In genomic region chr9:110744753-110745522, GRCh38 we compare ENCODE assay signal across 11 cellular contexts.
DNase-seq lines count a peak whose midpoint lies in the region; ATAC-seq and TF ChIP-seq lines count a peak whose summit lies in the region.
"Had no signal": no experiment of that assay in that cellular context is flagged by ENCODE, and none has a peak within 500 bp of the region (broad histone marks: within the 10 kb centered on the region; RNA-seq: fewer than 3 reads in every experiment).

No MANE protein-coding gene starts in this region.

- H3K27me3 ChIP-seq in esophagus muscularis mucosa, result no peaks in the 10 kb centered on the region
- H3K27me3 ChIP-seq: neural progenitor cell had no signal

- TF ChIP-seq EP300 in esophagus muscularis mucosa (IDR thresholded peaks at IDR 0.05), result no peak

- TF ChIP-seq CTCF in AG04449 (IDR thresholded peaks at IDR 0.05; ENCODE audit: insufficient read depth, low read length, missing control alignments) (no peak), esophagus muscularis mucosa (IDR thresholded peaks at IDR 0.05) (no peak), nephron (IDR thresholded peaks at IDR 0.05; ENCODE audit: unreplicated experiment in 3 of 3) (no peak)

- H3K36me3 Mint-ChIP-seq in nephron (ENCODE audit: low read depth), result no peaks in the 10 kb centered on the region
- H3K36me3 Mint-ChIP-seq in activated T-helper 1 cell treated with anti-CD3 and anti-CD28 coated beads, Interleukin-12 subunit alpha, Interleukin-12 subunit beta, Interleukin-2, Interleukin-4 antibody, amounts not matched to agents 30 ng/mL and 10 ng/mL and 1 ng/mL, durations not matched to agents 14 hours and 24 hours and 36 hours (ENCODE audit: low read depth), result no peaks in the 10 kb centered on the region
- no peaks in the 10 kb centered on the region for H3K36me3 Mint-ChIP-seq in effector memory CD8-positive, alpha-beta T cell (ENCODE audit: insufficient read depth)
- H3K36me3 Mint-ChIP-seq: activated naive CD4-positive, alpha-beta T cell treated with anti-CD3 and anti-CD28 coated beads, Interleukin-2, amount 50 U/mL, for 24 hours; neural progenitor cell had no signal

- POLR2A ChIA-PET in AG04449 (lab: Yijun Ruan, JAX), result interaction anchor here (0.6 kb wide), 1 partner anchor 444 kb away, joined by 3 read pairs; no protein-coding TSS in a partner anchor

- DNase-seq in AG04449 (ENCODE audit: low read depth, low spot score) (peak; percentile 92), NCI-H460 (ENCODE audit: extremely low read depth, low read depth) (peak; percentile 91), esophagus muscularis mucosa (ENCODE audit: extremely low spot score) (no peak), NCI-H2196 treated with DMSO at 0.1 percent for 48 hours (lab: John Stamatoyannopoulos, UW; ENCODE audit: unreplicated experiment) (no peak), NCI-H128 (lab: John Stamatoyannopoulos, UW; ENCODE audit: unreplicated experiment) (no peak)
- no peak for DNase-seq in activated T-helper 1 cell treated with anti-CD3 and anti-CD28 coated beads, Interleukin-12 subunit alpha, Interleukin-12 subunit beta, Interleukin-2, Interleukin-4 antibody, amounts not matched to agents 30 ng/mL and 10 ng/mL and 1 ng/mL, durations not matched to agents 14 hours and 24 hours and 36 hours (ENCODE audit: low spot score)
- no peak for DNase-seq in effector memory CD8-positive, alpha-beta T cell
- DNase-seq: H9 had no signal

- CTCF ChIA-PET in AG04449 (lab: Yijun Ruan, JAX), result interaction anchor here (0.7 kb wide), 1 partner anchor 106 kb away, joined by 3 read pairs; no protein-coding TSS in a partner anchor

- no peak for TF ChIP-seq POLR2A in esophagus muscularis mucosa (IDR thresholded peaks at IDR 0.05; ENCODE audit: low read depth)

- WGBS in esophagus muscularis mucosa, result 48% methylated on average over 4 of the region's 4 CpGs

- no peaks in the 10 kb centered on the region for H3K27me3 Mint-ChIP-seq in nephron (ENCODE audit: low read depth)
- H3K27me3 Mint-ChIP-seq in activated T-helper 1 cell treated with anti-CD3 and anti-CD28 coated beads, Interleukin-12 subunit alpha, Interleukin-12 subunit beta, Interleukin-2, Interleukin-4 antibody, amounts not matched to agents 30 ng/mL and 10 ng/mL and 1 ng/mL, durations not matched to agents 14 hours and 24 hours and 36 hours (ENCODE audit: insufficient read depth), result no peaks in the 10 kb centered on the region
- H3K27me3 Mint-ChIP-seq in effector memory CD8-positive, alpha-beta T cell, result no peaks in the 10 kb centered on the region
- H3K27me3 Mint-ChIP-seq: activated naive CD4-positive, alpha-beta T cell treated with anti-CD3 and anti-CD28 coated beads, Interleukin-2, amount 50 U/mL, for 24 hours had no signal

- H3K36me3 ChIP-seq in esophagus muscularis mucosa, result no peaks in the 10 kb centered on the region
- H3K36me3 ChIP-seq: neural progenitor cell had no signal

- peak overlapping the region in 2 of 3 experiments; percentile 69 to 73 for H3K27ac Mint-ChIP-seq in nephron
- no peak overlapping the region for H3K27ac Mint-ChIP-seq in activated T-helper 1 cell treated with anti-CD3 and anti-CD28 coated beads, Interleukin-12 subunit alpha, Interleukin-12 subunit beta, Interleukin-2, Interleukin-4 antibody, amounts not matched to agents 30 ng/mL and 10 ng/mL and 1 ng/mL, durations not matched to agents 14 hours and 24 hours and 36 hours
- H3K27ac Mint-ChIP-seq in effector memory CD8-positive, alpha-beta T cell, result no peak overlapping the region
- H3K27ac Mint-ChIP-seq: activated naive CD4-positive, alpha-beta T cell treated with anti-CD3 and anti-CD28 coated beads, Interleukin-2, amount 50 U/mL, for 24 hours; neural progenitor cell had no signal

- peaks cover 0 to 42% (median 39%) of the 10 kb centered on the region in 4 donors for H3K4me1 ChIP-seq in esophagus muscularis mucosa

- intact Hi-C loops in esophagus muscularis mucosa (cut with DNase I), result no loop called here
- intact Hi-C loops in activated T-helper 1 cell treated with anti-CD3 and anti-CD28 coated beads, Interleukin-12 subunit alpha, Interleukin-12 subunit beta, Interleukin-2, Interleukin-4 antibody, amounts not matched to agents 30 ng/mL and 10 ng/mL and 1 ng/mL, durations not matched to agents 14 hours and 24 hours and 36 hours (cut with micrococcal nuclease), result no loop called here

- no peaks in the 10 kb centered on the region for H3K9me3 ChIP-seq in esophagus muscularis mucosa

- peaks cover 50% of the 10 kb centered on the region for H3K4me1 Mint-ChIP-seq in nephron
- H3K4me1 Mint-ChIP-seq in activated T-helper 1 cell treated with anti-CD3 and anti-CD28 coated beads, Interleukin-12 subunit alpha, Interleukin-12 subunit beta, Interleukin-2, Interleukin-4 antibody, amounts not matched to agents 30 ng/mL and 10 ng/mL and 1 ng/mL, durations not matched to agents 14 hours and 24 hours and 36 hours (ENCODE audit: low read depth), result no peaks in the 10 kb centered on the region
- H3K4me1 Mint-ChIP-seq in effector memory CD8-positive, alpha-beta T cell (ENCODE audit: low read depth in 2 of 2), result no peaks in the 10 kb centered on the region
- H3K4me1 Mint-ChIP-seq: activated naive CD4-positive, alpha-beta T cell treated with anti-CD3 and anti-CD28 coated beads, Interleukin-2, amount 50 U/mL, for 24 hours had no signal

- H3K4me3 ChIP-seq in AG04449 (ENCODE audit: low read depth, low read length), result no peak overlapping the region
- no peak overlapping the region for H3K4me3 ChIP-seq in esophagus muscularis mucosa
- H3K4me3 ChIP-seq: neural progenitor cell had no signal

- H3K27ac ChIP-seq in esophagus muscularis mucosa (replicated peaks in 1 of 4), result peak overlapping the region; percentile 46 to 72 (median 68)
- H3K27ac ChIP-seq: neural progenitor cell had no signal

- no peak for ATAC-seq in effector memory CD8-positive, alpha-beta T cell (replicated peaks)

- no peak overlapping the region for H3K4me3 Mint-ChIP-seq in nephron
- H3K4me3 Mint-ChIP-seq in activated T-helper 1 cell treated with anti-CD3 and anti-CD28 coated beads, Interleukin-12 subunit alpha, Interleukin-12 subunit beta, Interleukin-2, Interleukin-4 antibody, amounts not matched to agents 30 ng/mL and 10 ng/mL and 1 ng/mL, durations not matched to agents 14 hours and 24 hours and 36 hours, result no peak overlapping the region
- H3K4me3 Mint-ChIP-seq in effector memory CD8-positive, alpha-beta T cell, result no peak overlapping the region
- H3K4me3 Mint-ChIP-seq: activated naive CD4-positive, alpha-beta T cell treated with anti-CD3 and anti-CD28 coated beads, Interleukin-2, amount 50 U/mL, for 24 hours; H9; neural progenitor cell had no signal

- H3K9me3 Mint-ChIP-seq in nephron, result no peaks in the 10 kb centered on the region
- no peaks in the 10 kb centered on the region for H3K9me3 Mint-ChIP-seq in activated T-helper 1 cell treated with anti-CD3 and anti-CD28 coated beads, Interleukin-12 subunit alpha, Interleukin-12 subunit beta, Interleukin-2, Interleukin-4 antibody, amounts not matched to agents 30 ng/mL and 10 ng/mL and 1 ng/mL, durations not matched to agents 14 hours and 24 hours and 36 hours
- H3K9me3 Mint-ChIP-seq in effector memory CD8-positive, alpha-beta T cell, result peaks cover 3 to 18% of the 10 kb centered on the region in 2 donors
- H3K9me3 Mint-ChIP-seq: activated naive CD4-positive, alpha-beta T cell treated with anti-CD3 and anti-CD28 coated beads, Interleukin-2, amount 50 U/mL, for 24 hours; H9 had no signal

Comparison
In these comparisons a context has a peak if more than half of its experiments do, and no peak if none do; other contexts are left out.
1. DNase-seq: peak in AG04449 (single experiment) and NCI-H460 (single experiment); none in esophagus muscularis mucosa (single experiment), NCI-H2196 treated with DMSO at 0.1 percent for 48 hours (single experiment), NCI-H128 (single experiment), activated T-helper 1 cell treated with anti-CD3 and anti-CD28 coated beads, Interleukin-12 subunit alpha, Interleukin-12 subunit beta, Interleukin-2, Interleukin-4 antibody, amounts not matched to agents 30 ng/mL and 10 ng/mL and 1 ng/mL, durations not matched to agents 14 hours and 24 hours and 36 hours (single experiment) and effector memory CD8-positive, alpha-beta T cell (0 of 3).
2. H3K27ac Mint-ChIP-seq: peak in nephron (2 of 3); none in activated T-helper 1 cell treated with anti-CD3 and anti-CD28 coated beads, Interleukin-12 subunit alpha, Interleukin-12 subunit beta, Interleukin-2, Interleukin-4 antibody, amounts not matched to agents 30 ng/mL and 10 ng/mL and 1 ng/mL, durations not matched to agents 14 hours and 24 hours and 36 hours (single experiment) and effector memory CD8-positive, alpha-beta T cell (0 of 2).